12 cellular contexts compared by ENCODE assay signal in genomic region chr2:126482582-126483464, GRCh38.
DNase-seq lines count a peak whose midpoint lies in the region; ATAC-seq and TF ChIP-seq lines count a peak whose summit lies in the region.
"Had no signal": no experiment of that assay in that cellular context is flagged by ENCODE, and none has a peak within 500 bp of the region (broad histone marks: within the 10 kb centered on the region; RNA-seq: fewer than 3 reads in every experiment).

No MANE protein-coding gene starts in this region.

- H3K4me1 ChIP-seq in mesenchymal stem cell (ENCODE audit: control insufficient read depth, insufficient read depth, low read depth, low read length): no peaks in the 10 kb centered on the region

- no peak overlapping the region for H3K27ac ChIP-seq in mesenchymal stem cell (ENCODE audit: low read length, poor library complexity, severe bottlenecking)

- peak overlapping the region; percentile 22 for H4K91ac ChIP-seq in mesenchymal stem cell (ENCODE audit: low read length)

- H2AK5ac ChIP-seq in mesenchymal stem cell (ENCODE audit: low read length, severe bottlenecking): no peak overlapping the region

- no peak overlapping the region for H2BK5ac ChIP-seq in mesenchymal stem cell (ENCODE audit: low read depth, low read length, poor library complexity, severe bottlenecking)

- no peak overlapping the region for H3K4me2 ChIP-seq in mesenchymal stem cell (ENCODE audit: low read length, poor library complexity, severe bottlenecking)

- H3K14ac ChIP-seq in mesenchymal stem cell (ENCODE audit: low read length in 2 of 2): no peak overlapping the region

- no peak overlapping the region for H2BK120ac ChIP-seq in mesenchymal stem cell (ENCODE audit: low read depth, low read length)

- no peaks in the 10 kb centered on the region for H3K79me1 ChIP-seq in mesenchymal stem cell (replicated peaks; ENCODE audit: low read length, poor library complexity, severe bottlenecking)

- no peak overlapping the region for H2BK12ac ChIP-seq in mesenchymal stem cell (ENCODE audit: low read length in 2 of 2)

- H2BK15ac ChIP-seq in mesenchymal stem cell (ENCODE audit: low read depth, poor library complexity, severe bottlenecking): no peak overlapping the region

- intact Hi-C loops in sciatic nerve (cut with DNase I): no loop called here

- no peak for ATAC-seq in omental fat pad (ENCODE audit: low FRiP score)
- ATAC-seq in HG03139 (IDR thresholded peaks at IDR 0.05; ENCODE audit: unreplicated experiment): no peak
- ATAC-seq in sciatic nerve: no peak
- ATAC-seq: activated naive CD4-positive, alpha-beta T cell treated with anti-CD3 and anti-CD28 coated beads, Interleukin-2, amount 50 U/mL, for 72 hours; effector memory CD8-positive, alpha-beta T cell had no signal

- no peaks in the 10 kb centered on the region for H3K27me3 ChIP-seq in mesenchymal stem cell (ENCODE audit: control insufficient read depth in 1 of 2, insufficient read depth in 1 of 2, low read length in 2 of 2)

- no peak overlapping the region for H3K4me3 ChIP-seq in mesenchymal stem cell (ENCODE audit: insufficient read depth in 1 of 2, low read depth in 1 of 2, low read length in 2 of 2)

- H3K4ac ChIP-seq in mesenchymal stem cell (ENCODE audit: low read depth in 1 of 2, low read length in 2 of 2): peak overlapping the region in 1 of 2 experiments; percentile 13

- DNase-seq in H4 (ENCODE audit: low spot score) (peak; percentile 14), SHP77 (lab: John Stamatoyannopoulos, UW) (peak; percentile 39 to 62), mesenchymal stem cell (peak; percentile 3), omental fat pad (ENCODE audit: low spot score) (no peak), sciatic nerve (ENCODE audit: low spot score) (no peak)
- DNase-seq: activated B cell treated with CpG ODN at 0.5 μM for 24 hours; effector memory CD8-positive, alpha-beta T cell; kidney; NCI-H69 had no signal

- WGBS in mesenchymal stem cell: 82% methylated on average over 18 of the region's 19 CpGs

- no peak overlapping the region for H3K23ac ChIP-seq in mesenchymal stem cell (ENCODE audit: low read length in 2 of 2)

- H3K18ac ChIP-seq in mesenchymal stem cell (ENCODE audit: low read depth in 1 of 2, low read length in 2 of 2): no peak overlapping the region

- H2AFZ ChIP-seq in mesenchymal stem cell (ENCODE audit: low read depth, low read length): no peak overlapping the region

- no peaks in the 10 kb centered on the region for H3K36me3 ChIP-seq in mesenchymal stem cell (ENCODE audit: control insufficient read depth in 1 of 2, insufficient read depth in 2 of 2, low read depth in 1 of 2, low read length in 2 of 2)

- no peak overlapping the region for H3K9ac ChIP-seq in mesenchymal stem cell (ENCODE audit: low read length)

- TF ChIP-seq CTCF in GM12874 (IDR thresholded peaks at IDR 0.05; ENCODE audit: insufficient read depth, low read depth, low read length): peak; percentile 36; the same call in 1 of the 2 replicates
- TF ChIP-seq CTCF in omental fat pad (IDR thresholded peaks at IDR 0.05): no peak

- no peaks in the 10 kb centered on the region for H3K9me3 ChIP-seq in mesenchymal stem cell (ENCODE audit: control insufficient read depth, low read length)

- H4K8ac ChIP-seq in mesenchymal stem cell (ENCODE audit: low read length): peak overlapping the region; percentile 1

Comparison
In these comparisons a context has a peak if more than half of its experiments do, and no peak if none do; other contexts are left out.
1. DNase-seq: peak in H4 (single experiment), SHP77 (2 of 2) and mesenchymal stem cell (single experiment); none in omental fat pad (single experiment) and sciatic nerve (single experiment).